35 cellular contexts compared by ENCODE assay signal in genomic region chr17:55687037-55687436, GRCh38.
"Had no signal": no experiment of that assay in that cellular context is flagged by ENCODE, and none has a peak within 500 bp of the region (broad histone marks: within the 10 kb centered on the region; RNA-seq: fewer than 3 reads in every experiment).

No MANE protein-coding gene starts in this region.

- H3K4me3 ChIP-seq: MG63 had no signal

- H3K27me3 ChIP-seq: MG63 had no signal

- DNase-seq: Karpas-422, Kasumi-1, MG63, MM.1S, MV-4-11, NCI-H1048, NCI-H1092, NCI-H1092 treated with DMSO at 0.1 percent for 48 hours, NCI-H1105, NCI-H1105 treated with DMSO at 0.1 percent for 48 hours, NCI-H1417, NCI-H1417 treated with DMSO at 0.1 percent for 48 hours, NCI-H1436, NCI-H1436 treated with DMSO at 0.1 percent for 48 hours, NCI-H146, NCI-H1694, NCI-H1694 treated with DMSO at 0.1 percent for 48 hours, NCI-H187, NCI-H187 treated with DMSO at 0.1 percent for 48 hours, NCI-H1930, NCI-H2029, NCI-H2029 treated with DMSO at 0.1 percent for 48 hours, NCI-H2081, NCI-H2081 treated with DMSO at 0.1 percent for 48 hours, NCI-H2107, NCI-H2171, NCI-H2171 treated with DMSO at 0.1 percent for 48 hours, NCI-H2227 treated with DMSO at 0.1 percent for 48 hours, NCI-H226, NCI-H345, NCI-H446, NCI-H446 treated with DMSO at 0.1 percent for 48 hours, NCI-H510A, NCI-H510A treated with DMSO at 0.1 percent for 48 hours, NCI-H524 had no signal

- H3K36me3 ChIP-seq: MG63 had no signal

- H3K9me3 ChIP-seq: MG63 had no signal
